In genomic region chr3:69197455-69197854, GRCh38 we compare ENCODE assay signal across 15 cellular contexts.
DNase-seq lines count a peak whose midpoint lies in the region; ATAC-seq and TF ChIP-seq lines count a peak whose summit lies in the region.
"Had no signal": no experiment of that assay in that cellular context is flagged by ENCODE, and none has a peak within 500 bp of the region (broad histone marks: within the 10 kb centered on the region; RNA-seq: fewer than 3 reads in every experiment).

No MANE protein-coding gene starts in this region.

- POLR2A ChIA-PET in CD8-positive, alpha-beta T cell (lab: Charles Lee) = interaction anchor here (0.6 kb wide), 1 partner anchor 20 kb away, joined by 3 read pairs; no protein-coding TSS in a partner anchor
- POLR2A ChIA-PET in activated CD8-positive, alpha-beta T cell treated with anti-CD3 and anti-CD28 coated beads, Interleukin-2, amount 10 ng/mL, durations not matched to agents 7 days and 5 days (lab: Charles Lee) = interaction anchor here (0.9 to 3.4 kb wide), 3 partner anchors 9 to 16 kb away, joined by 3 to 21 read pairs (median 5); no protein-coding TSS in a partner anchor

- H3K4me1 ChIP-seq in CD8-positive, alpha-beta T cell (ENCODE audit: insufficient read depth, low read length) = peaks cover 25% of the 10 kb centered on the region
- H3K4me1 ChIP-seq in lower lobe of right lung = peaks cover 19% of the 10 kb centered on the region
- H3K4me1 ChIP-seq in HAP-1 = peaks cover 7% of the 10 kb centered on the region
- H3K4me1 ChIP-seq: esophagus muscularis mucosa, uterus had no signal

- no peak for ATAC-seq in CD8-positive, alpha-beta T cell
- no peak for ATAC-seq in activated CD8-positive, alpha-beta T cell treated with anti-CD3 and anti-CD28 coated beads, Interleukin-2, amount 10 ng/mL, durations not matched to agents 7 days and 5 days
- ATAC-seq in lower lobe of right lung = peak in 1 of 2 donors; percentile 24
- ATAC-seq in HG03442 (IDR thresholded peaks at IDR 0.05; ENCODE audit: unreplicated experiment) = no peak
- ATAC-seq: left colon had no signal

- H3K27ac ChIP-seq in CD8-positive, alpha-beta T cell (ENCODE audit: low read depth, low read length) = no peak overlapping the region
- peak overlapping the region; percentile 18 for H3K27ac ChIP-seq in lower lobe of right lung
- H3K27ac ChIP-seq: esophagus muscularis mucosa, uterus had no signal

- H3K36me3 Mint-ChIP-seq in T-helper 2 cell treated with Interferon-gamma antibody and Interleukin-4, amounts not matched to agents 5 μg/mL and 100 μg/mL, for 36 hours (ENCODE audit: low read depth) = peaks cover 61% of the 10 kb centered on the region
- no peaks in the 10 kb centered on the region for H3K36me3 Mint-ChIP-seq in CD8-positive, alpha-beta T cell
- peaks cover 51% of the 10 kb centered on the region for H3K36me3 Mint-ChIP-seq in activated CD8-positive, alpha-beta T cell treated with anti-CD3 and anti-CD28 coated beads, Interleukin-2, amount 10 ng/mL, durations not matched to agents 7 days and 5 days (ENCODE audit: low read depth)

- peaks cover 46% of the 10 kb centered on the region for H3K4me1 Mint-ChIP-seq in T-helper 2 cell treated with Interferon-gamma antibody and Interleukin-4, amounts not matched to agents 5 μg/mL and 100 μg/mL, for 36 hours (ENCODE audit: low read depth)
- H3K4me1 Mint-ChIP-seq in CD8-positive, alpha-beta T cell (ENCODE audit: low read depth) = peaks cover 40% of the 10 kb centered on the region
- H3K4me1 Mint-ChIP-seq in activated CD8-positive, alpha-beta T cell treated with anti-CD3 and anti-CD28 coated beads, Interleukin-2, amount 10 ng/mL, durations not matched to agents 7 days and 5 days (ENCODE audit: low read depth) = peaks cover 62% of the 10 kb centered on the region

- H3K4me3 Mint-ChIP-seq in T-helper 2 cell treated with Interferon-gamma antibody and Interleukin-4, amounts not matched to agents 5 μg/mL and 100 μg/mL, for 36 hours = peak overlapping the region; percentile 90
- peak overlapping the region; percentile 11 for H3K4me3 Mint-ChIP-seq in CD8-positive, alpha-beta T cell
- peak overlapping the region; percentile 77 for H3K4me3 Mint-ChIP-seq in activated CD8-positive, alpha-beta T cell treated with anti-CD3 and anti-CD28 coated beads, Interleukin-2, amount 10 ng/mL, durations not matched to agents 7 days and 5 days
- H3K4me3 Mint-ChIP-seq: activated B cell treated with CpG ODN at 0.5 μM for 24 hours had no signal

- H3K27me3 Mint-ChIP-seq in T-helper 2 cell treated with Interferon-gamma antibody and Interleukin-4, amounts not matched to agents 5 μg/mL and 100 μg/mL, for 36 hours (ENCODE audit: low read depth) = no peaks in the 10 kb centered on the region
- H3K27me3 Mint-ChIP-seq in CD8-positive, alpha-beta T cell (ENCODE audit: low read depth) = no peaks in the 10 kb centered on the region
- H3K27me3 Mint-ChIP-seq in activated CD8-positive, alpha-beta T cell treated with anti-CD3 and anti-CD28 coated beads, Interleukin-2, amount 10 ng/mL, durations not matched to agents 7 days and 5 days (ENCODE audit: low read depth) = no peaks in the 10 kb centered on the region

- intact Hi-C loops in CD8-positive, alpha-beta T cell (cut with DNase I, micrococcal nuclease) = loop anchor here (5.0 to 10.0 kb wide), 4 partner anchors 110 to 1543 kb away; partner anchors contain the start of genes ARL6IP5 (in 1 of the 2), SUCLG2 (in 1 of the 2), TMF1 (in 1 of the 2) and UBA3 (in 1 of the 2)
- intact Hi-C loops in lower lobe of right lung (cut with DNase I) = no loop called here

- TF ChIP-seq CTCF in CD8-positive, alpha-beta T cell (IDR thresholded peaks at IDR 0.05) = no peak
- TF ChIP-seq CTCF in lower lobe of right lung (IDR thresholded peaks at IDR 0.05) = no peak

- no peaks in the 10 kb centered on the region for H3K36me3 ChIP-seq in CD8-positive, alpha-beta T cell (ENCODE audit: insufficient read depth, low read length)
- H3K36me3 ChIP-seq in lower lobe of right lung (peaks cover 68% of the 10 kb centered on the region), HAP-1 (replicated peaks) (no peaks in the 10 kb centered on the region; the same call in 1 of the 2 replicates)
- H3K36me3 ChIP-seq: uterus had no signal

- H3K9me3 Mint-ChIP-seq in T-helper 2 cell treated with Interferon-gamma antibody and Interleukin-4, amounts not matched to agents 5 μg/mL and 100 μg/mL, for 36 hours = no peaks in the 10 kb centered on the region
- H3K9me3 Mint-ChIP-seq in CD8-positive, alpha-beta T cell = no peaks in the 10 kb centered on the region
- no peaks in the 10 kb centered on the region for H3K9me3 Mint-ChIP-seq in activated CD8-positive, alpha-beta T cell treated with anti-CD3 and anti-CD28 coated beads, Interleukin-2, amount 10 ng/mL, durations not matched to agents 7 days and 5 days (ENCODE audit: insufficient read depth)
- H3K9me3 Mint-ChIP-seq: activated B cell treated with CpG ODN at 0.5 μM for 24 hours had no signal

- in situ Hi-C loops in HAP-1 (cut with MboI; ENCODE audit: low sequenced_read_pairs) = no loop called here

- no peak for DNase-seq in T-helper 2 cell treated with Interferon-gamma antibody and Interleukin-4, amounts not matched to agents 5 μg/mL and 100 μg/mL, for 36 hours (ENCODE audit: low spot score)
- DNase-seq in T-helper 2 cell (no peak), lower lobe of right lung (no peak), HAP-1 (ENCODE audit: low spot score in 2 of 2) (no peak), cortex of kidney (lab: John Stamatoyannopoulos, UW) (no peak)
- no peak for DNase-seq in CD8-positive, alpha-beta T cell
- DNase-seq in activated CD8-positive, alpha-beta T cell treated with anti-CD3 and anti-CD28 coated beads, Interleukin-2, amount 10 ng/mL, durations not matched to agents 7 days and 5 days = no peak
- DNase-seq: activated B cell treated with CpG ODN at 0.5 μM for 24 hours, cerebellar nuclear complex, Kasumi-1, left colon, NCI-H2081 treated with DMSO at 0.1 percent for 48 hours, uterus had no signal

- no peak overlapping the region for H3K4me3 ChIP-seq in CD8-positive, alpha-beta T cell (ENCODE audit: low read depth, low read length)
- no peak overlapping the region for H3K4me3 ChIP-seq in lower lobe of right lung
- H3K4me3 ChIP-seq in HAP-1 = no peak overlapping the region
- H3K4me3 ChIP-seq: esophagus muscularis mucosa, uterus had no signal

- H3K27ac Mint-ChIP-seq in T-helper 2 cell treated with Interferon-gamma antibody and Interleukin-4, amounts not matched to agents 5 μg/mL and 100 μg/mL, for 36 hours = peak overlapping the region; percentile 88
- peak overlapping the region; percentile 91 for H3K27ac Mint-ChIP-seq in CD8-positive, alpha-beta T cell
- H3K27ac Mint-ChIP-seq in activated CD8-positive, alpha-beta T cell treated with anti-CD3 and anti-CD28 coated beads, Interleukin-2, amount 10 ng/mL, durations not matched to agents 7 days and 5 days = peak overlapping the region; percentile 82
- H3K27ac Mint-ChIP-seq: activated B cell treated with CpG ODN at 0.5 μM for 24 hours had no signal

- no peaks in the 10 kb centered on the region for H3K27me3 ChIP-seq in CD8-positive, alpha-beta T cell (ENCODE audit: insufficient read depth, low read length)
- no peaks in the 10 kb centered on the region for H3K27me3 ChIP-seq in lower lobe of right lung (ENCODE audit: low read depth)
- peaks cover 3% of the 10 kb centered on the region; the same call in 1 of the 2 replicates for H3K27me3 ChIP-seq in HAP-1 (ENCODE audit: low read depth)
- H3K27me3 ChIP-seq: uterus had no signal

- H3K9me3 ChIP-seq in CD8-positive, alpha-beta T cell (ENCODE audit: low read length) = no peaks in the 10 kb centered on the region
- H3K9me3 ChIP-seq in lower lobe of right lung = no peaks in the 10 kb centered on the region
- 0 out of 2 replicates have a peak, but pooled peaks cover 2% of the 10 kb centered on the region for H3K9me3 ChIP-seq in HAP-1
- H3K9me3 ChIP-seq: esophagus muscularis mucosa, uterus had no signal

- CTCF ChIA-PET in CD8-positive, alpha-beta T cell (lab: Charles Lee) = interaction anchor here (1.8 kb wide), 1 partner anchor 36 kb away, joined by 7 read pairs; no protein-coding TSS in a partner anchor
- CTCF ChIA-PET in activated CD8-positive, alpha-beta T cell treated with anti-CD3 and anti-CD28 coated beads, Interleukin-2, amount 10 ng/mL, durations not matched to agents 7 days and 5 days (lab: Charles Lee) = interaction anchor here (4.1 to 4.3 kb wide), 2 partner anchors 109 kb away, joined by 20 to 37 read pairs; no protein-coding TSS in a partner anchor

Comparison
In these comparisons a context has a peak if more than half of its experiments do, and no peak if none do; other contexts are left out.
1. H3K4me3 Mint-ChIP-seq: peak in every context shown above with its lines; median percentile 90 in T-helper 2 cell treated with Interferon-gamma antibody and Interleukin-4, amounts not matched to agents 5 μg/mL and 100 μg/mL, for 36 hours; 77 in activated CD8-positive, alpha-beta T cell treated with anti-CD3 and anti-CD28 coated beads, Interleukin-2, amount 10 ng/mL, durations not matched to agents 7 days and 5 days; 11 in CD8-positive, alpha-beta T cell.